Comparison of ENCODE assay signal across 2 cellular contexts in the genomic region with DNA sequence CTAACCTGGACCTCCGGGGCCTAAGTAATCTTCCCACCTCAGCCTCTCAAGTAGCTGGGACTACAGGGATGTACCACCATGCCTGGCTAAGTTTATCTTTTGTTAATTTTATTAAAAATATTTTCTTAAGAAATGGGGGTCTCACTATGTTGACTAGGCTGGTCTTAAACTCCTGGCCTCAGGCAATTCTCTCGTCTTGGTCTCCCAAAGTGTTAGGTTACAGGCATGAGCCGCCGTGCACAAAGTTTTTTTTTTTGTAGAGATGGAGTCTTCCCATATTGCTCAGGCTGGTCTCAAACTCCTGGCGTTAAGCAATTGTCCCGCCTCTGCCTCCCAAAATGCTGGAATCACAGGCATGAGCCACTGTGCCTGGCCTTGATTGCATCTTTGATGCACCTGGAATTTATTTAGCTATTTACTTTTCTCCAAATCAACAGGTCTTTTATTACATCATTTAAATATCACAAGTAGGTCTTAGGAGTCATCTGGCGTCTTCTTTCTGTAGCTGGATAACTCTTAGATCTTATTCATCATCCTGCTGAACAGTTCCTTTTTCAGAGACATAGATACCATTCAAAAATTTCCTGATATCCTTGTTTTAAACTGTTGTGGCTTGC.
TF ChIP-seq lines count a peak whose summit lies in the region.

No MANE protein-coding gene starts in this region.

TF ChIP-seq in HEK293, 187 proteins besides CTCF, POLR2A, EP300 and RAD21:
- TF ChIP-seq ZNF16 (tag by site-specific recombination; IDR thresholded peaks at IDR 0.05; ENCODE audit: low read depth) (no peak), ZNF121 (tag by site-specific recombination; IDR thresholded peaks at IDR 0.05) (0 out of 2 replicates have a peak, but pooled peaks have one; percentile 40), ZNF202 (tag by site-specific recombination; IDR thresholded peaks at IDR 0.05; ENCODE audit: borderline replicate concordance) (no peak), SCRT2 (tag by site-specific recombination; IDR thresholded peaks at IDR 0.05) (peak; percentile 83), ZNF510 (tag by site-specific recombination; IDR thresholded peaks at IDR 0.05; ENCODE audit: insufficient replicate concordance) (no peak), ZNF561 (tag by site-specific recombination; IDR thresholded peaks at IDR 0.05; ENCODE audit: borderline replicate concordance) (no peak), ZBTB20 (tag by site-specific recombination; IDR thresholded peaks at IDR 0.05) (no peak), ZNF830 (tag by site-specific recombination; IDR thresholded peaks at IDR 0.05; ENCODE audit: low read depth) (no peak), SCRT1 (tag by site-specific recombination; IDR thresholded peaks at IDR 0.05; ENCODE audit: borderline replicate concordance) (0 out of 2 replicates have a peak, but pooled peaks have one; percentile 53), BCL11A (tag by site-specific recombination; IDR thresholded peaks at IDR 0.05; ENCODE audit: low read depth) (no peak)
- TF ChIP-seq, protein P1, sequence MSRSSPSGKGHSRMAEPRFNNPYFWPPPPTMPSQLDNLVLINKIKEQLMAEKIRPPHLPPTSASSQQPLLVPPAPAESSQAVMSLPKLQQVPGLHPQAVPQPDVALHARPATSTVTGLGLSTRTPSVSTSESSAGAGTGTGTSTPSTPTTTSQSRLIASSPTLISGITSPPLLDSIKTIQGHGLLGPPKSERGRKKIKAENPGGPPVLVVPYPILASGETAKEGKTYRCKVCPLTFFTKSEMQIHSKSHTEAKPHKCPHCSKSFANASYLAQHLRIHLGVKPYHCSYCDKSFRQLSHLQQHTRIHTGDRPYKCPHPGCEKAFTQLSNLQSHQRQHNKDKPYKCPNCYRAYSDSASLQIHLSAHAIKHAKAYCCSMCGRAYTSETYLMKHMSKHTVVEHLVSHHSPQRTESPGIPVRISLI (tag by site-specific recombination; IDR thresholded peaks at IDR 0.05), result no peak
- TF ChIP-seq, protein P2, sequence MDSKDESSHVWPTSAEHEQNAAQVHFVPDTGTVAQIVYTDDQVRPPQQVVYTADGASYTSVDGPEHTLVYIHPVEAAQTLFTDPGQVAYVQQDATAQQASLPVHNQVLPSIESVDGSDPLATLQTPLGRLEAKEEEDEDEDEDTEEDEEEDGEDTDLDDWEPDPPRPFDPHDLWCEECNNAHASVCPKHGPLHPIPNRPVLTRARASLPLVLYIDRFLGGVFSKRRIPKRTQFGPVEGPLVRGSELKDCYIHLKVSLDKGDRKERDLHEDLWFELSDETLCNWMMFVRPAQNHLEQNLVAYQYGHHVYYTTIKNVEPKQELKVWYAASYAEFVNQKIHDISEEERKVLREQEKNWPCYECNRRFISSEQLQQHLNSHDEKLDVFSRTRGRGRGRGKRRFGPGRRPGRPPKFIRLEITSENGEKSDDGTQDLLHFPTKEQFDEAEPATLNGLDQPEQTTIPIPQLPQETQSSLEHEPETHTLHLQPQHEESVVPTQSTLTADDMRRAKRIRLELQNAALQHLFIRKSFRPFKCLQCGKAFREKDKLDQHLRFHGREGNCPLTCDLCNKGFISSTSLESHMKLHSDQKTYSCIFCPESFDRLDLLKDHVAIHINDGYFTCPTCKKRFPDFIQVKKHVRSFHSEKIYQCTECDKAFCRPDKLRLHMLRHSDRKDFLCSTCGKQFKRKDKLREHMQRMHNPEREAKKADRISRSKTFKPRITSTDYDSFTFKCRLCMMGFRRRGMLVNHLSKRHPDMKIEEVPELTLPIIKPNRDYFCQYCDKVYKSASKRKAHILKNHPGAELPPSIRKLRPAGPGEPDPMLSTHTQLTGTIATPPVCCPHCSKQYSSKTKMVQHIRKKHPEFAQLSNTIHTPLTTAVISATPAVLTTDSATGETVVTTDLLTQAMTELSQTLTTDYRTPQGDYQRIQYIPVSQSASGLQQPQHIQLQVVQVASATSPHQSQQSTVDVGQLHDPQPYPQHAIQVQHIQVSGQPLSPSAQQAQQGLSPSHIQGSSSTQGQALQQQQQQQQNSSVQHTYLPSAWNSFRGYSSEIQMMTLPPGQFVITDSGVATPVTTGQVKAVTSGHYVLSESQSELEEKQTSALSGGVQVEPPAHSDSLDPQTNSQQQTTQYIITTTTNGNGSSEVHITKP (tag by site-specific recombination; IDR thresholded peaks at IDR 0.05), result peak; percentile 91
TF ChIP-seq in HEK293: peak in this region for 4.

TF ChIP-seq in K562, 482 proteins besides CTCF, POLR2A, EP300 and RAD21:
- no peak for TF ChIP-seq CHD2 (IDR thresholded peaks at IDR 0.05; ENCODE audit: low read depth, low read length)
- TF ChIP-seq, protein P3, sequence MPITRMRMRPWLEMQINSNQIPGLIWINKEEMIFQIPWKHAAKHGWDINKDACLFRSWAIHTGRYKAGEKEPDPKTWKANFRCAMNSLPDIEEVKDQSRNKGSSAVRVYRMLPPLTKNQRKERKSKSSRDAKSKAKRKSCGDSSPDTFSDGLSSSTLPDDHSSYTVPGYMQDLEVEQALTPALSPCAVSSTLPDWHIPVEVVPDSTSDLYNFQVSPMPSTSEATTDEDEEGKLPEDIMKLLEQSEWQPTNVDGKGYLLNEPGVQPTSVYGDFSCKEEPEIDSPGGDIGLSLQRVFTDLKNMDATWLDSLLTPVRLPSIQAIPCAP (CRISPR knock-in tag; IDR thresholded peaks at IDR 0.05; ENCODE audit: borderline replicate concordance), result no peak
- no peak for TF ChIP-seq MTF1 (CRISPR knock-in tag; IDR thresholded peaks at IDR 0.05; ENCODE audit: borderline replicate concordance)
- no peak for TF ChIP-seq SETDB1 (IDR thresholded peaks at IDR 0.05; ENCODE audit: low read length)
- TF ChIP-seq, protein P4, sequence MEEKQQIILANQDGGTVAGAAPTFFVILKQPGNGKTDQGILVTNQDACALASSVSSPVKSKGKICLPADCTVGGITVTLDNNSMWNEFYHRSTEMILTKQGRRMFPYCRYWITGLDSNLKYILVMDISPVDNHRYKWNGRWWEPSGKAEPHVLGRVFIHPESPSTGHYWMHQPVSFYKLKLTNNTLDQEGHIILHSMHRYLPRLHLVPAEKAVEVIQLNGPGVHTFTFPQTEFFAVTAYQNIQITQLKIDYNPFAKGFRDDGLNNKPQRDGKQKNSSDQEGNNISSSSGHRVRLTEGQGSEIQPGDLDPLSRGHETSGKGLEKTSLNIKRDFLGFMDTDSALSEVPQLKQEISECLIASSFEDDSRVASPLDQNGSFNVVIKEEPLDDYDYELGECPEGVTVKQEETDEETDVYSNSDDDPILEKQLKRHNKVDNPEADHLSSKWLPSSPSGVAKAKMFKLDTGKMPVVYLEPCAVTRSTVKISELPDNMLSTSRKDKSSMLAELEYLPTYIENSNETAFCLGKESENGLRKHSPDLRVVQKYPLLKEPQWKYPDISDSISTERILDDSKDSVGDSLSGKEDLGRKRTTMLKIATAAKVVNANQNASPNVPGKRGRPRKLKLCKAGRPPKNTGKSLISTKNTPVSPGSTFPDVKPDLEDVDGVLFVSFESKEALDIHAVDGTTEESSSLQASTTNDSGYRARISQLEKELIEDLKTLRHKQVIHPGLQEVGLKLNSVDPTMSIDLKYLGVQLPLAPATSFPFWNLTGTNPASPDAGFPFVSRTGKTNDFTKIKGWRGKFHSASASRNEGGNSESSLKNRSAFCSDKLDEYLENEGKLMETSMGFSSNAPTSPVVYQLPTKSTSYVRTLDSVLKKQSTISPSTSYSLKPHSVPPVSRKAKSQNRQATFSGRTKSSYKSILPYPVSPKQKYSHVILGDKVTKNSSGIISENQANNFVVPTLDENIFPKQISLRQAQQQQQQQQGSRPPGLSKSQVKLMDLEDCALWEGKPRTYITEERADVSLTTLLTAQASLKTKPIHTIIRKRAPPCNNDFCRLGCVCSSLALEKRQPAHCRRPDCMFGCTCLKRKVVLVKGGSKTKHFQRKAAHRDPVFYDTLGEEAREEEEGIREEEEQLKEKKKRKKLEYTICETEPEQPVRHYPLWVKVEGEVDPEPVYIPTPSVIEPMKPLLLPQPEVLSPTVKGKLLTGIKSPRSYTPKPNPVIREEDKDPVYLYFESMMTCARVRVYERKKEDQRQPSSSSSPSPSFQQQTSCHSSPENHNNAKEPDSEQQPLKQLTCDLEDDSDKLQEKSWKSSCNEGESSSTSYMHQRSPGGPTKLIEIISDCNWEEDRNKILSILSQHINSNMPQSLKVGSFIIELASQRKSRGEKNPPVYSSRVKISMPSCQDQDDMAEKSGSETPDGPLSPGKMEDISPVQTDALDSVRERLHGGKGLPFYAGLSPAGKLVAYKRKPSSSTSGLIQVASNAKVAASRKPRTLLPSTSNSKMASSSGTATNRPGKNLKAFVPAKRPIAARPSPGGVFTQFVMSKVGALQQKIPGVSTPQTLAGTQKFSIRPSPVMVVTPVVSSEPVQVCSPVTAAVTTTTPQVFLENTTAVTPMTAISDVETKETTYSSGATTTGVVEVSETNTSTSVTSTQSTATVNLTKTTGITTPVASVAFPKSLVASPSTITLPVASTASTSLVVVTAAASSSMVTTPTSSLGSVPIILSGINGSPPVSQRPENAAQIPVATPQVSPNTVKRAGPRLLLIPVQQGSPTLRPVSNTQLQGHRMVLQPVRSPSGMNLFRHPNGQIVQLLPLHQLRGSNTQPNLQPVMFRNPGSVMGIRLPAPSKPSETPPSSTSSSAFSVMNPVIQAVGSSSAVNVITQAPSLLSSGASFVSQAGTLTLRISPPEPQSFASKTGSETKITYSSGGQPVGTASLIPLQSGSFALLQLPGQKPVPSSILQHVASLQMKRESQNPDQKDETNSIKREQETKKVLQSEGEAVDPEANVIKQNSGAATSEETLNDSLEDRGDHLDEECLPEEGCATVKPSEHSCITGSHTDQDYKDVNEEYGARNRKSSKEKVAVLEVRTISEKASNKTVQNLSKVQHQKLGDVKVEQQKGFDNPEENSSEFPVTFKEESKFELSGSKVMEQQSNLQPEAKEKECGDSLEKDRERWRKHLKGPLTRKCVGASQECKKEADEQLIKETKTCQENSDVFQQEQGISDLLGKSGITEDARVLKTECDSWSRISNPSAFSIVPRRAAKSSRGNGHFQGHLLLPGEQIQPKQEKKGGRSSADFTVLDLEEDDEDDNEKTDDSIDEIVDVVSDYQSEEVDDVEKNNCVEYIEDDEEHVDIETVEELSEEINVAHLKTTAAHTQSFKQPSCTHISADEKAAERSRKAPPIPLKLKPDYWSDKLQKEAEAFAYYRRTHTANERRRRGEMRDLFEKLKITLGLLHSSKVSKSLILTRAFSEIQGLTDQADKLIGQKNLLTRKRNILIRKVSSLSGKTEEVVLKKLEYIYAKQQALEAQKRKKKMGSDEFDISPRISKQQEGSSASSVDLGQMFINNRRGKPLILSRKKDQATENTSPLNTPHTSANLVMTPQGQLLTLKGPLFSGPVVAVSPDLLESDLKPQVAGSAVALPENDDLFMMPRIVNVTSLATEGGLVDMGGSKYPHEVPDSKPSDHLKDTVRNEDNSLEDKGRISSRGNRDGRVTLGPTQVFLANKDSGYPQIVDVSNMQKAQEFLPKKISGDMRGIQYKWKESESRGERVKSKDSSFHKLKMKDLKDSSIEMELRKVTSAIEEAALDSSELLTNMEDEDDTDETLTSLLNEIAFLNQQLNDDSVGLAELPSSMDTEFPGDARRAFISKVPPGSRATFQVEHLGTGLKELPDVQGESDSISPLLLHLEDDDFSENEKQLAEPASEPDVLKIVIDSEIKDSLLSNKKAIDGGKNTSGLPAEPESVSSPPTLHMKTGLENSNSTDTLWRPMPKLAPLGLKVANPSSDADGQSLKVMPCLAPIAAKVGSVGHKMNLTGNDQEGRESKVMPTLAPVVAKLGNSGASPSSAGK (IDR thresholded peaks at IDR 0.05), result no peak
- no peak for TF ChIP-seq CHD1 (IDR thresholded peaks at IDR 0.05; ENCODE audit: low read length)
- TF ChIP-seq SP1 (CRISPR knock-in tag; IDR thresholded peaks at IDR 0.05), result no peak
- no peak for TF ChIP-seq DPF2 (IDR thresholded peaks at IDR 0.05)
- TF ChIP-seq TEAD4 (IDR thresholded peaks at IDR 0.05; ENCODE audit: low read length), result no peak
- no peak for TF ChIP-seq TEAD4 (CRISPR knock-in tag; IDR thresholded peaks at IDR 0.05; ENCODE audit: borderline replicate concordance)
- TF ChIP-seq ESRRB (CRISPR knock-in tag; IDR thresholded peaks at IDR 0.05; ENCODE audit: borderline replicate concordance), result no peak
- TF ChIP-seq RBM34 (IDR thresholded peaks at IDR 0.05; ENCODE audit: borderline replicate concordance, insufficient read depth, low read length), result no peak
- TF ChIP-seq ETV1 (tag; conservative IDR thresholded peaks at IDR 0.05; ENCODE audit: low read depth), result no peak
- no peak for TF ChIP-seq NFATC3 (IDR thresholded peaks at IDR 0.05)
